In the genomic region with DNA sequence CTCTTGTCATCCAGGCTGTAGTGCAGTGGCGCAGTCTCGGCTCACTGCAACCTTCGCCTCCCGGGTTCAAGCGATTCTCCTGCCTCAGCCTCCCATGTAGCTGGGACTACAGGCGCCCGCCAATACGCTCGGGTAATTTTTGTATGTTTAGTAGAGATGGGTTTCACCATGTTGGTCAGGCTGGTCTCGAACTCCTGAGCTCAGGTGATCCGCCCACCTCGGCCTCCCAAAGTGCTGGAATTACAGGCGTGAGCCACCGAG, we compare ENCODE assay signal across 7 cellular contexts. TPM values are rescaled to one million over a fixed set of nuclear protein-coding genes. Genes with fewer than 3 reads are reported as not detected.
DNase-seq lines count a peak whose midpoint lies in the region; ATAC-seq, FAIRE-seq and TF ChIP-seq lines count a peak whose summit lies in the region.
"Not testable (repeated sequence)": the region's sequence is repeated elsewhere in the genome, so short reads cannot be mapped to it uniquely, and the experiment has no call there.

No MANE protein-coding gene starts in this region.

- peak overlapping the region; percentile 80 to 100 for H3K9ac ChIP-seq in colonic mucosa (ENCODE audit: low read depth in 2 of 2, low read length in 2 of 2)

- H3K27me3 ChIP-seq in PC-9 (ENCODE audit: insufficient read depth, low read depth); colonic mucosa; left ventricle myocardium inferior (ENCODE audit: low read depth); small intestine (ENCODE audit: control insufficient read depth in 2 of 2, insufficient read depth in 2 of 2, low read length in 2 of 2): not testable (repeated sequence)

- not testable (repeated sequence) for H3K36me3 Mint-ChIP-seq in activated T-helper 2 cell treated with anti-CD3 and anti-CD28 coated beads, Interferon-gamma antibody, Interleukin-2, Interleukin-4, amounts not matched to agents 10 μg/mL and 5 μg/mL and 100 μg/mL, durations not matched to agents 14 hours and 24 hours and 36 hours (ENCODE audit: low read depth); naive B cell

- 60 to 73% (median 64%) methylated on average over 14 of the region's 14 CpGs for WGBS in small intestine, 3 donors

- CTCF ChIA-PET in PC-9 (lab: Charles Lee), result not testable (repeated sequence)

- not testable (repeated sequence) for H3K9me2 ChIP-seq in PC-9 (ENCODE audit: insufficient read depth)

- POLR2A ChIA-PET in PC-9 (lab: Charles Lee; ENCODE audit: unreplicated experiment), result interaction anchor here (0.6 kb wide), 1 partner anchor 11 kb away, joined by 12 read pairs; the partner anchor contains the start of gene SPEN

- H3K4me3 Mint-ChIP-seq in activated T-helper 2 cell treated with anti-CD3 and anti-CD28 coated beads, Interferon-gamma antibody, Interleukin-2, Interleukin-4, amounts not matched to agents 10 μg/mL and 5 μg/mL and 100 μg/mL, durations not matched to agents 14 hours and 24 hours and 36 hours (ENCODE audit: low read depth), result peak overlapping the region; percentile 88
- H3K4me3 Mint-ChIP-seq in naive B cell, result peak overlapping the region; percentile 91 to 99 (median 98)

- peaks cover 18% of the 10 kb centered on the region for H3K4me1 Mint-ChIP-seq in activated T-helper 2 cell treated with anti-CD3 and anti-CD28 coated beads, Interferon-gamma antibody, Interleukin-2, Interleukin-4, amounts not matched to agents 10 μg/mL and 5 μg/mL and 100 μg/mL, durations not matched to agents 14 hours and 24 hours and 36 hours (ENCODE audit: low read depth)
- H3K4me1 Mint-ChIP-seq in naive B cell, result peaks cover 13 to 46% (median 33%) of the 10 kb centered on the region in 3 donors

- intact Hi-C loops in PC-9 (cut with micrococcal nuclease; ENCODE audit: unreplicated experiment); activated T-helper 2 cell treated with anti-CD3 and anti-CD28 coated beads, Interferon-gamma antibody, Interleukin-2, Interleukin-4, amounts not matched to agents 10 μg/mL and 5 μg/mL and 100 μg/mL, durations not matched to agents 14 hours and 24 hours and 36 hours (cut with micrococcal nuclease); colonic mucosa (cut with DNase I); left ventricle myocardium inferior (cut with micrococcal nuclease): not testable (repeated sequence)

- not testable (repeated sequence) for H3K9me3 Mint-ChIP-seq in activated T-helper 2 cell treated with anti-CD3 and anti-CD28 coated beads, Interferon-gamma antibody, Interleukin-2, Interleukin-4, amounts not matched to agents 10 μg/mL and 5 μg/mL and 100 μg/mL, durations not matched to agents 14 hours and 24 hours and 36 hours; naive B cell

- not testable (repeated sequence) for ATAC-seq in naive B cell (ENCODE audit: low read depth in 2 of 2)

- H2AFZ ChIP-seq in PC-9, result peak overlapping the region; percentile 82; the same call in 1 of the 2 replicates

- BruUV-seq in PC-9 (replicated peaks; lab: Mats Ljungman, UMichigan), result not testable (repeated sequence)

- H3K4me1 ChIP-seq in PC-9 (replicated peaks; ENCODE audit: insufficient read depth), result peaks cover 12% of the 10 kb centered on the region
- not testable (repeated sequence) for H3K4me1 ChIP-seq in colonic mucosa; small intestine (ENCODE audit: control insufficient read depth in 2 of 2, insufficient read depth in 1 of 2, low read depth in 1 of 2, low read length in 1 of 2)
- H3K4me1 ChIP-seq in left ventricle myocardium inferior, result peaks cover 35% of the 10 kb centered on the region

- H4K20me1 ChIP-seq in PC-9 (ENCODE audit: insufficient read depth), result not testable (repeated sequence)

- not testable (repeated sequence) for FAIRE-seq in small intestine (lab: Jason Lieb, UNC)

- DNase-seq in PC-9; activated T-helper 2 cell treated with anti-CD3 and anti-CD28 coated beads, Interferon-gamma antibody, Interleukin-2, Interleukin-4, amounts not matched to agents 10 μg/mL and 5 μg/mL and 100 μg/mL, durations not matched to agents 14 hours and 24 hours and 36 hours (ENCODE audit: low spot score); colonic mucosa; left ventricle myocardium inferior; naive B cell; small intestine: not testable (repeated sequence)

- peaks cover 27% of the 10 kb centered on the region for H3F3A ChIP-seq in PC-9 (ENCODE audit: insufficient read depth, low read depth)

- H3K9me3 ChIP-seq in PC-9 (ENCODE audit: insufficient read depth, low read depth); colonic mucosa; left ventricle myocardium inferior (replicated peaks); small intestine (ENCODE audit: control insufficient read depth, low read depth): not testable (repeated sequence)

- not testable (repeated sequence) for H3K36me3 ChIP-seq in PC-9 (ENCODE audit: low read depth); colonic mucosa; left ventricle myocardium inferior; small intestine (ENCODE audit: control insufficient read depth in 2 of 2, insufficient read depth in 2 of 2, low read length in 2 of 2)

- H3K4me3 ChIP-seq in GM12875 (ENCODE audit: low read depth, low read length) (peak overlapping the region; percentile 83), PC-9 (peak overlapping the region; percentile 63; the same call in 1 of the 2 replicates), colonic mucosa (peak overlapping the region; percentile 81), left ventricle myocardium inferior (peak overlapping the region; percentile 78), small intestine (ENCODE audit: low read depth in 1 of 2, low read length in 2 of 2) (peak overlapping the region; percentile 23 to 46)

- peak overlapping the region; percentile 97 for H3K27ac Mint-ChIP-seq in activated T-helper 2 cell treated with anti-CD3 and anti-CD28 coated beads, Interferon-gamma antibody, Interleukin-2, Interleukin-4, amounts not matched to agents 10 μg/mL and 5 μg/mL and 100 μg/mL, durations not matched to agents 14 hours and 24 hours and 36 hours
- H3K27ac Mint-ChIP-seq in naive B cell, result peak overlapping the region; percentile 98 to 99 (median 98)

- not testable (repeated sequence) for H3K27me3 Mint-ChIP-seq in activated T-helper 2 cell treated with anti-CD3 and anti-CD28 coated beads, Interferon-gamma antibody, Interleukin-2, Interleukin-4, amounts not matched to agents 10 μg/mL and 5 μg/mL and 100 μg/mL, durations not matched to agents 14 hours and 24 hours and 36 hours (ENCODE audit: low read depth); naive B cell

- TF ChIP-seq CTCF in GM12875 (IDR thresholded peaks at IDR 0.05; ENCODE audit: borderline replicate concordance, insufficient read depth, low read depth, low read length); PC-9 (conservative IDR thresholded peaks at IDR 0.05); colonic mucosa (IDR thresholded peaks at IDR 0.05); left ventricle myocardium inferior (IDR thresholded peaks at IDR 0.05; ENCODE audit: borderline replicate concordance): not testable (repeated sequence)

- peaks cover 20% of the 10 kb centered on the region for H3K79me2 ChIP-seq in PC-9 (ENCODE audit: low read depth)

- H3K4me2 ChIP-seq in PC-9, result peak overlapping the region; percentile 81

- peak overlapping the region; percentile 82 for H3K27ac ChIP-seq in PC-9
- H3K27ac ChIP-seq in colonic mucosa, result peak overlapping the region; percentile 100
- H3K27ac ChIP-seq in left ventricle myocardium inferior (replicated peaks), result peak overlapping the region; percentile 97
- peak overlapping the region; percentile 88 to 99 for H3K27ac ChIP-seq in small intestine (ENCODE audit: low read depth in 1 of 2, low read length in 1 of 2)

RNA-seq across cellular contexts. Expression of gene SPEN, which starts 11.1 kb away (rescaled TPM):
- total RNA-seq in PC-9 (2021), result 44.9 and 46.8 TPM in 2 replicates
- 75.0 and 75.9 TPM in 2 replicates for total RNA-seq in activated T-helper 2 cell treated with anti-CD3 and anti-CD28 coated beads, Interferon-gamma antibody, Interleukin-2, Interleukin-4, amounts not matched to agents 10 μg/mL and 5 μg/mL and 100 μg/mL, durations not matched to agents 14 hours and 24 hours and 36 hours
- 10 to 100 TPM; 40.9 to 42.5 TPM for total RNA-seq in colonic mucosa
- 20.8 TPM for total RNA-seq in left ventricle myocardium inferior
- polyA plus RNA-seq in naive B cell (ENCODE audit: low read depth in 6 of 6), result 10 to 100 TPM in 4 of 6 donors, 1 to 10 TPM in 1, under 1 TPM in 1; 0.96 to 63.0 (median 11.5) TPM
- 10 to 100 TPM; 12.2 to 19.0 (median 12.7) TPM for polyA plus RNA-seq in small intestine

RNA-seq across cellular contexts. Expression of gene UQCRHL, which starts 29.0 kb away (rescaled TPM):
- total RNA-seq in PC-9 (2021), result 4.9 and 5.1 TPM in 2 replicates
- total RNA-seq in activated T-helper 2 cell treated with anti-CD3 and anti-CD28 coated beads, Interferon-gamma antibody, Interleukin-2, Interleukin-4, amounts not matched to agents 10 μg/mL and 5 μg/mL and 100 μg/mL, durations not matched to agents 14 hours and 24 hours and 36 hours, result 1.5 and 1.6 TPM in 2 replicates
- 1 to 10 TPM; 2.4 to 3.2 TPM for total RNA-seq in colonic mucosa
- total RNA-seq in left ventricle myocardium inferior, result 6.0 TPM
- 1 to 10 TPM in 3 of 6 donors, under 1 TPM in 3; 0.11 to 1.3 (median 0.94) TPM for polyA plus RNA-seq in naive B cell (ENCODE audit: low read depth in 6 of 6)
- polyA plus RNA-seq in small intestine, result 1 to 10 TPM; 2.7 to 4.7 (median 3.8) TPM
